Comparison of ENCODE assay signal across 14 cellular contexts in the genomic region with DNA sequence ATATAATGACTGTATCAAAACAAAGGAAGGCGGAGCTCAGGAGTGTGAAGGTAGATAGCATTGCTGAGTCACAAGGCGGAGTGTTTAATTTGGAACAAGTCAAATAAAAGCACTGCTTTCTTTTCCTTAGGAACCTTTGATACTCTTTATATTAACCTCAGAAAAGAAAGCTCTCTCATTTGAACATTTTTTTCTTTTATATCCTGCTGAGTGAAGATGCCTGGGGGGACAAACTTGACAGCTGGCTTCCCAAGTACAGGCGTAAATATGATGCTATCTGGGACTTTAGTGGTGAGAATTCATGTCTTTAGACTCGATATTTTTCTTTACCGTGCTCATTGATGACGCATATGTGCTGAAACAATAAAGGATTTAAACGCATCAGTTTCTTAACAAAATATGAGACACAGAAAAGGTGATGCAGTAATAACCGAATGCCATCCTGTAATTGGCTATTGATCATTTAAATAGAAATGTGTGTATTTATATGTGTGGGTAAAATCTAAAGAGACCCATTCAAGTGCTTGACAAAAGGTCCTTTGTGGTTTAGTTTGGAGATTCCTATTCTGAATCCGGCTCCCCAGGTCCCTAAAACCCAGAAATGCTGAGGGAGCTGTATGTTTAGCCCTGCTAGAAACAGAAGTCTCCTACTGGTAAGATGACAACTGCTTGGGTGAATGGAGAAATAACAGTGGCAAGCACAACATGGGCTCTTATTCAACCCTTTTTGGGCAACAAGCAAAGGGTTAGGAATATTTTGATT.
DNase-seq lines count a peak whose midpoint lies in the region; ATAC-seq, FAIRE-seq and TF ChIP-seq lines count a peak whose summit lies in the region.
"Had no signal": no experiment of that assay in that cellular context is flagged by ENCODE, and none has a peak within 500 bp of the region (broad histone marks: within the 10 kb centered on the region; RNA-seq: fewer than 3 reads in every experiment).

No MANE protein-coding gene starts in this region.

- CTCF ChIA-PET in HCT116 (lab: Charles Lee) (interaction anchor here (0.6 kb wide), 1 partner anchor 232 kb away, joined by 3 read pairs; no protein-coding TSS in a partner anchor), endothelial cell of umbilical vein (lab: Charles Lee) (interaction anchor here (0.7 to 3.0 kb wide), 16 partner anchors 8 to 242 kb away, joined by 3 to 15 read pairs (median 4); a partner anchor contains a TSS)

- TF ChIP-seq POLR2A in HCT116 (IDR thresholded peaks at IDR 0.05; ENCODE audit: borderline replicate concordance, extremely low read depth, insufficient read depth, insufficient read length): no peak
- TF ChIP-seq POLR2A in endothelial cell of umbilical vein (IDR thresholded peaks at IDR 0.05; ENCODE audit: low read depth, low read length): no peak
- no peak for TF ChIP-seq POLR2A in heart left ventricle (IDR thresholded peaks at IDR 0.05)

- H3K36me3 Mint-ChIP-seq in activated T-helper 1 cell treated with anti-CD3 and anti-CD28 coated beads, Interleukin-12 subunit alpha, Interleukin-12 subunit beta, Interleukin-2, Interleukin-4 antibody, amounts not matched to agents 30 ng/mL and 10 ng/mL and 1 ng/mL, durations not matched to agents 14 hours and 24 hours and 36 hours (ENCODE audit: low read depth): no peaks in the 10 kb centered on the region
- H3K36me3 Mint-ChIP-seq in activated naive CD8-positive, alpha-beta T cell treated with anti-CD3 and anti-CD28 coated beads, Interleukin-2, amount 50 U/mL, for 24 hours (ENCODE audit: low read depth): no peaks in the 10 kb centered on the region
- H3K36me3 Mint-ChIP-seq: memory B cell had no signal

- H3K9me3 Mint-ChIP-seq in activated T-helper 1 cell treated with anti-CD3 and anti-CD28 coated beads, Interleukin-12 subunit alpha, Interleukin-12 subunit beta, Interleukin-2, Interleukin-4 antibody, amounts not matched to agents 30 ng/mL and 10 ng/mL and 1 ng/mL, durations not matched to agents 14 hours and 24 hours and 36 hours: peaks cover 2% of the 10 kb centered on the region
- H3K9me3 Mint-ChIP-seq in activated naive CD8-positive, alpha-beta T cell treated with anti-CD3 and anti-CD28 coated beads, Interleukin-2, amount 50 U/mL, for 24 hours: no peaks in the 10 kb centered on the region

- H3K4me1 ChIP-seq in HCT116 (ENCODE audit: control insufficient read depth in 1 of 2, insufficient read depth in 2 of 2, low read length in 2 of 2): peaks cover 12 to 13% of the 10 kb centered on the region in 2 experiments; a peak in 3 of 4 replicates
- peaks cover 30% of the 10 kb centered on the region for H3K4me1 ChIP-seq in endothelial cell of umbilical vein (ENCODE audit: control insufficient read depth, extremely low read depth, insufficient read depth, low read length)
- H3K4me1 ChIP-seq in neuron (ENCODE audit: insufficient read depth, low read length): peaks cover 56% of the 10 kb centered on the region
- H3K4me1 ChIP-seq in osteoblast (ENCODE audit: insufficient read depth, low read length): peaks cover 7% of the 10 kb centered on the region
- peaks cover 0 to 24% (median 0%) of the 10 kb centered on the region in 12 donors for H3K4me1 ChIP-seq in heart left ventricle
- H3K4me1 ChIP-seq: BLaER1, thyroid gland had no signal

- peaks cover 2% of the 10 kb centered on the region for H3K27me3 Mint-ChIP-seq in activated T-helper 1 cell treated with anti-CD3 and anti-CD28 coated beads, Interleukin-12 subunit alpha, Interleukin-12 subunit beta, Interleukin-2, Interleukin-4 antibody, amounts not matched to agents 30 ng/mL and 10 ng/mL and 1 ng/mL, durations not matched to agents 14 hours and 24 hours and 36 hours (ENCODE audit: insufficient read depth)
- H3K27me3 Mint-ChIP-seq in activated naive CD8-positive, alpha-beta T cell treated with anti-CD3 and anti-CD28 coated beads, Interleukin-2, amount 50 U/mL, for 24 hours: no peaks in the 10 kb centered on the region

- peak; percentile 79 for FAIRE-seq in endothelial cell of umbilical vein (lab: Jason Lieb, UNC)
- FAIRE-seq: H1 had no signal

- TF ChIP-seq CTCF in HCT116 (IDR thresholded peaks at IDR 0.05 in 2 of 3, conservative IDR thresholded peaks at IDR 0.05 in 1 of 3; ENCODE audit: borderline replicate concordance in 1 of 3, insufficient read depth in 1 of 3, low read depth in 2 of 3, low read length in 2 of 3): no peak
- TF ChIP-seq CTCF in endothelial cell of umbilical vein (IDR thresholded peaks at IDR 0.05; ENCODE audit: extremely low read depth in 1 of 2, insufficient read depth in 1 of 2, low read depth in 1 of 2, low read length in 2 of 2): no peak
- TF ChIP-seq CTCF in osteoblast (IDR thresholded peaks at IDR 0.05; ENCODE audit: extremely low read depth, low read depth, low read length): no peak
- TF ChIP-seq CTCF in heart left ventricle (IDR thresholded peaks at IDR 0.05): no peak

- no TSS peak for BruUV-seq in HCT116 (replicated peaks; lab: Mats Ljungman, UMichigan)
- BruUV-seq in endothelial cell of umbilical vein (replicated peaks; lab: Mats Ljungman, UMichigan): TSS peak; percentile 81

- H3K27ac Mint-ChIP-seq in activated T-helper 1 cell treated with anti-CD3 and anti-CD28 coated beads, Interleukin-12 subunit alpha, Interleukin-12 subunit beta, Interleukin-2, Interleukin-4 antibody, amounts not matched to agents 30 ng/mL and 10 ng/mL and 1 ng/mL, durations not matched to agents 14 hours and 24 hours and 36 hours: no peak overlapping the region
- no peak overlapping the region for H3K27ac Mint-ChIP-seq in activated naive CD8-positive, alpha-beta T cell treated with anti-CD3 and anti-CD28 coated beads, Interleukin-2, amount 50 U/mL, for 24 hours
- H3K27ac Mint-ChIP-seq: memory B cell had no signal

- RAD21 ChIA-PET in HCT116 (lab: Charles Lee; ENCODE audit: low non-redundant PET in 1 of 2, low total read pairs in 2 of 2, uncharacterized antibody in 2 of 2, unreplicated experiment in 2 of 2): no interaction called here

- no peak for TF ChIP-seq RAD21 in HCT116 (IDR thresholded peaks at IDR 0.05; ENCODE audit: low read depth)

- dilution Hi-C loops in endothelial cell of umbilical vein (cut with MboI; ENCODE audit: extremely low pct_ligation_motif_present, low sequenced_read_pairs): no loop called here

- H3K4me3 ChIP-seq in HCT116 (replicated peaks in 1 of 2; ENCODE audit: low read depth in 1 of 2, low read length in 2 of 2) (0 out of 4 replicates have a peak overlapping the region, but pooled peaks of 1 of the 2 experiments have one; percentile 3), endothelial cell of umbilical vein (replicated peaks in 1 of 3; ENCODE audit: insufficient read depth in 1 of 3, low read depth in 1 of 3, low read length in 3 of 3) (peak overlapping the region in 2 of 3 experiments; percentile 23 to 54), neuron (ENCODE audit: low read length) (peak overlapping the region; percentile 4), osteoblast (ENCODE audit: insufficient read depth, low read length) (no peak overlapping the region), heart left ventricle (no peak overlapping the region)
- H3K4me3 ChIP-seq: BLaER1, thyroid gland had no signal

- peaks cover 10% of the 10 kb centered on the region for H3K4me1 Mint-ChIP-seq in activated T-helper 1 cell treated with anti-CD3 and anti-CD28 coated beads, Interleukin-12 subunit alpha, Interleukin-12 subunit beta, Interleukin-2, Interleukin-4 antibody, amounts not matched to agents 30 ng/mL and 10 ng/mL and 1 ng/mL, durations not matched to agents 14 hours and 24 hours and 36 hours (ENCODE audit: low read depth)
- H3K4me1 Mint-ChIP-seq in activated naive CD8-positive, alpha-beta T cell treated with anti-CD3 and anti-CD28 coated beads, Interleukin-2, amount 50 U/mL, for 24 hours: no peaks in the 10 kb centered on the region

- POLR2A ChIA-PET in HCT116 (lab: Charles Lee) (no interaction called here), endothelial cell of umbilical vein (lab: Charles Lee) (no interaction called here)

- no peak overlapping the region for H3K27ac ChIP-seq in HCT116 (ENCODE audit: low read depth, low read length)
- H3K27ac ChIP-seq in endothelial cell of umbilical vein (ENCODE audit: insufficient read depth, low read depth, low read length): peak overlapping the region; percentile 83
- H3K27ac ChIP-seq in osteoblast (ENCODE audit: low read depth, low read length): no peak overlapping the region
- H3K27ac ChIP-seq in heart left ventricle: no peak overlapping the region
- H3K27ac ChIP-seq: BLaER1, thyroid gland had no signal

- peak; percentile 74 for ATAC-seq in HCT116
- no peak for ATAC-seq in heart left ventricle
- ATAC-seq in activated naive CD8-positive, alpha-beta T cell treated with anti-CD3 and anti-CD28 coated beads, Interleukin-2, amount 50 U/mL, for 24 hours: no peak

- no peaks in the 10 kb centered on the region for H3K9me2 ChIP-seq in HCT116 (ENCODE audit: insufficient read depth)

- H3K4me3 Mint-ChIP-seq in activated T-helper 1 cell treated with anti-CD3 and anti-CD28 coated beads, Interleukin-12 subunit alpha, Interleukin-12 subunit beta, Interleukin-2, Interleukin-4 antibody, amounts not matched to agents 30 ng/mL and 10 ng/mL and 1 ng/mL, durations not matched to agents 14 hours and 24 hours and 36 hours: no peak overlapping the region
- H3K4me3 Mint-ChIP-seq in activated naive CD8-positive, alpha-beta T cell treated with anti-CD3 and anti-CD28 coated beads, Interleukin-2, amount 50 U/mL, for 24 hours: no peak overlapping the region
- H3K4me3 Mint-ChIP-seq: memory B cell had no signal

- H3K4me2 ChIP-seq in HCT116 (ENCODE audit: low read length): peak overlapping the region; percentile 58
- H3K4me2 ChIP-seq in endothelial cell of umbilical vein (ENCODE audit: insufficient read depth, low read length): peak overlapping the region; percentile 96
- no peak overlapping the region for H3K4me2 ChIP-seq in osteoblast (ENCODE audit: insufficient read depth, low read length)
- H3K4me2 ChIP-seq: BLaER1 had no signal

- H3K27me3 ChIP-seq in HCT116 (ENCODE audit: insufficient read depth, low read length) (no peaks in the 10 kb centered on the region), endothelial cell of umbilical vein (ENCODE audit: control insufficient read depth in 2 of 2, insufficient read depth in 2 of 2, low read length in 2 of 2) (no peaks in the 10 kb centered on the region), neuron (ENCODE audit: insufficient read depth, low read length) (no peaks in the 10 kb centered on the region), osteoblast (ENCODE audit: insufficient read depth, low read length) (no peaks in the 10 kb centered on the region), heart left ventricle (no peaks in the 10 kb centered on the region)
- H3K27me3 ChIP-seq: BLaER1, thyroid gland had no signal

- H2AFZ ChIP-seq in HCT116 (ENCODE audit: low read depth, low read length, poor library complexity, severe bottlenecking) (peak overlapping the region; percentile 88), endothelial cell of umbilical vein (ENCODE audit: low read depth, low read length) (peak overlapping the region; percentile 62), neuron (ENCODE audit: low read depth, low read length) (peak overlapping the region; percentile 36), osteoblast (ENCODE audit: low read length) (no peak overlapping the region)

- H3K9me3 ChIP-seq in HCT116 (ENCODE audit: control insufficient read depth in 1 of 2, insufficient read depth in 1 of 2, low read depth in 1 of 2, low read length in 2 of 2): no peaks in the 10 kb centered on the region
- H3K9me3 ChIP-seq in endothelial cell of umbilical vein (replicated peaks; ENCODE audit: control insufficient read depth, insufficient read depth, low read length): no peaks in the 10 kb centered on the region
- H3K9me3 ChIP-seq in neuron (ENCODE audit: low read length): no peaks in the 10 kb centered on the region
- H3K9me3 ChIP-seq in osteoblast (ENCODE audit: low read depth, low read length): no peaks in the 10 kb centered on the region
- no peaks in the 10 kb centered on the region for H3K9me3 ChIP-seq in heart left ventricle
- H3K9me3 ChIP-seq: BLaER1, thyroid gland had no signal

- no peak overlapping the region for H3K9ac ChIP-seq in HCT116 (ENCODE audit: low read length)
- peak overlapping the region; percentile 60 for H3K9ac ChIP-seq in endothelial cell of umbilical vein (replicated peaks; ENCODE audit: extremely low read depth, insufficient read depth, low read length)
- H3K9ac ChIP-seq: BLaER1 had no signal

- intact Hi-C loops in HCT116 (cut with micrococcal nuclease): no loop called here
- intact Hi-C loops in endothelial cell of umbilical vein (cut with micrococcal nuclease): loop anchor here (2.0 to 5.0 kb wide), 3 partner anchors 43 to 173 kb away; no protein-coding TSS in a partner anchor
- intact Hi-C loops in heart left ventricle (cut with DNase I): no loop called here
- intact Hi-C loops in activated T-helper 1 cell treated with anti-CD3 and anti-CD28 coated beads, Interleukin-12 subunit alpha, Interleukin-12 subunit beta, Interleukin-2, Interleukin-4 antibody, amounts not matched to agents 30 ng/mL and 10 ng/mL and 1 ng/mL, durations not matched to agents 14 hours and 24 hours and 36 hours (cut with micrococcal nuclease): no loop called here

- H4K20me1 ChIP-seq in HCT116 (ENCODE audit: insufficient read depth): no peaks in the 10 kb centered on the region
- H4K20me1 ChIP-seq in endothelial cell of umbilical vein (replicated peaks; ENCODE audit: control insufficient read depth, extremely low read depth, insufficient read depth, low read length): no peaks in the 10 kb centered on the region
- H4K20me1 ChIP-seq in osteoblast (ENCODE audit: insufficient read depth, low read length): no peaks in the 10 kb centered on the region
- H4K20me1 ChIP-seq: BLaER1 had no signal

- H3K36me3 ChIP-seq in HCT116 (ENCODE audit: control insufficient read depth in 1 of 2, insufficient read depth in 2 of 2, low read length in 2 of 2): no peaks in the 10 kb centered on the region
- no peaks in the 10 kb centered on the region for H3K36me3 ChIP-seq in endothelial cell of umbilical vein (ENCODE audit: control insufficient read depth in 2 of 2, extremely low read depth in 1 of 2, insufficient read depth in 2 of 2, low read length in 2 of 2)
- no peaks in the 10 kb centered on the region for H3K36me3 ChIP-seq in neuron (ENCODE audit: insufficient read depth, low read length)
- no peaks in the 10 kb centered on the region for H3K36me3 ChIP-seq in osteoblast (ENCODE audit: insufficient read depth, low read length)
- no peaks in the 10 kb centered on the region for H3K36me3 ChIP-seq in heart left ventricle
- H3K36me3 ChIP-seq: BLaER1, thyroid gland had no signal

- H3K9me1 ChIP-seq in endothelial cell of umbilical vein (replicated peaks; ENCODE audit: control insufficient read depth, extremely low read depth, insufficient read depth, low read length): no peaks in the 10 kb centered on the region

- H3K79me2 ChIP-seq in HCT116 (ENCODE audit: insufficient read depth, low read length) (no peaks in the 10 kb centered on the region), endothelial cell of umbilical vein (ENCODE audit: control insufficient read depth, insufficient read depth, low read length) (no peaks in the 10 kb centered on the region), osteoblast (ENCODE audit: insufficient read depth, low read length) (no peaks in the 10 kb centered on the region)

- WGBS in heart left ventricle, 4 donors: 89 to 93% (median 90%) methylated on average over 9 of the region's 9 CpGs

- DNase-seq in HCT116 (ENCODE audit: low read depth, low spot score): peak; percentile 27
- peak; percentile 68 for DNase-seq in RPMI7951 (ENCODE audit: low read depth)
- DNase-seq in endothelial cell of umbilical vein (ENCODE audit: low read depth, low spot score): peak; percentile 80
- no peak for DNase-seq in osteoblast (ENCODE audit: insufficient read length, low spot score, missing footprints)
- no peak for DNase-seq in heart left ventricle
- DNase-seq in activated T-helper 1 cell treated with anti-CD3 and anti-CD28 coated beads, Interleukin-12 subunit alpha, Interleukin-12 subunit beta, Interleukin-2, Interleukin-4 antibody, amounts not matched to agents 30 ng/mL and 10 ng/mL and 1 ng/mL, durations not matched to agents 14 hours and 24 hours and 36 hours (ENCODE audit: low spot score): no peak
- DNase-seq in activated naive CD8-positive, alpha-beta T cell treated with anti-CD3 and anti-CD28 coated beads, Interleukin-2, amount 50 U/mL, for 24 hours: no peak
- DNase-seq: NCI-H187, right cardiac atrium, thyroid gland had no signal

Comparison
In these comparisons a context has a peak if more than half of its experiments do, and no peak if none do; other contexts are left out.
1. DNase-seq: peak in HCT116 (single experiment), RPMI7951 (single experiment) and endothelial cell of umbilical vein (single experiment); none in osteoblast (single experiment), heart left ventricle (0 of 5), activated T-helper 1 cell treated with anti-CD3 and anti-CD28 coated beads, Interleukin-12 subunit alpha, Interleukin-12 subunit beta, Interleukin-2, Interleukin-4 antibody, amounts not matched to agents 30 ng/mL and 10 ng/mL and 1 ng/mL, durations not matched to agents 14 hours and 24 hours and 36 hours (single experiment) and activated naive CD8-positive, alpha-beta T cell treated with anti-CD3 and anti-CD28 coated beads, Interleukin-2, amount 50 U/mL, for 24 hours (single experiment).
2. H3K4me3 ChIP-seq: peak in endothelial cell of umbilical vein (2 of 3) and neuron (single experiment); none in osteoblast (single experiment) and heart left ventricle (0 of 12).